In genomic region chr20:8447262-8448120, GRCh38 we compare ENCODE assay signal across 1 cellular context.
TF ChIP-seq lines count a peak whose summit lies in the region.

No MANE protein-coding gene starts in this region.

TF ChIP-seq in HepG2, 621 proteins besides CTCF, POLR2A, EP300 and RAD21 (continued from another document and continues in another):
- TF ChIP-seq PAXIP1 (CRISPR knock-in tag; conservative IDR thresholded peaks at IDR 0.05) (peak; percentile 73), CREB1 (IDR thresholded peaks at IDR 0.05) (no peak), CREB1 (CRISPR knock-in tag; IDR thresholded peaks at IDR 0.05) (no peak), REPIN1 (CRISPR knock-in tag; IDR thresholded peaks at IDR 0.05; ENCODE audit: borderline replicate concordance, low read depth) (no peak), REXO4 (CRISPR knock-in tag; IDR thresholded peaks at IDR 0.05; ENCODE audit: borderline replicate concordance) (no peak), SOX13 (IDR thresholded peaks at IDR 0.05) (0 out of 2 replicates have a peak, but pooled peaks have one; percentile 35), SOX13 (CRISPR knock-in tag; conservative IDR thresholded peaks at IDR 0.05 in 1 of 2, IDR thresholded peaks at IDR 0.05 in 1 of 2) (peak in 1 of 2 experiments; percentile 34; a peak in 1 of 4 replicates), ZNF572 (CRISPR knock-in tag; IDR thresholded peaks at IDR 0.05) (0 out of 2 replicates have a peak, but pooled peaks have one; percentile 41), TMF1 (CRISPR knock-in tag; IDR thresholded peaks at IDR 0.05; ENCODE audit: low read depth) (no peak), ZNF468 (CRISPR knock-in tag; IDR thresholded peaks at IDR 0.05) (0 out of 2 replicates have a peak, but pooled peaks have one; percentile 46), FOXA1 (IDR thresholded peaks at IDR 0.05) (no peak), FOXA1 (CRISPR knock-in tag; IDR thresholded peaks at IDR 0.05) (peak; percentile 79), ZBTB7B (CRISPR knock-in tag; IDR thresholded peaks at IDR 0.05) (peak; percentile 30; the same call in 1 of the 2 replicates), BRF2 (CRISPR knock-in tag; IDR thresholded peaks at IDR 0.05) (0 out of 2 replicates have a peak, but pooled peaks have one; percentile 33), ZNF609 (CRISPR knock-in tag; IDR thresholded peaks at IDR 0.05; ENCODE audit: borderline replicate concordance) (peak; percentile 82), ZNF615 (CRISPR knock-in tag; IDR thresholded peaks at IDR 0.05; ENCODE audit: borderline replicate concordance) (no peak), DBP (CRISPR knock-in tag; IDR thresholded peaks at IDR 0.05; ENCODE audit: not compliant biosample characterization) (no peak), ZMYM2 (CRISPR knock-in tag; IDR thresholded peaks at IDR 0.05) (peak; percentile 59; the same call in 1 of the 2 replicates), CENPBD1 (CRISPR knock-in tag; IDR thresholded peaks at IDR 0.05; ENCODE audit: borderline replicate concordance, low read depth) (no peak), KLF12 (CRISPR knock-in tag; IDR thresholded peaks at IDR 0.05; ENCODE audit: borderline replicate concordance) (no peak), ZNF724P (CRISPR knock-in tag; IDR thresholded peaks at IDR 0.05; ENCODE audit: borderline replicate concordance) (no peak), SOX5 (CRISPR knock-in tag; IDR thresholded peaks at IDR 0.05; ENCODE audit: borderline replicate concordance) (peak; percentile 46), ISX (CRISPR knock-in tag; conservative IDR thresholded peaks at IDR 0.05) (no peak), ZNF441 (CRISPR knock-in tag; IDR thresholded peaks at IDR 0.05; ENCODE audit: borderline replicate concordance) (peak; percentile 51; the same call in 1 of the 2 replicates), E2F1 (CRISPR knock-in tag; IDR thresholded peaks at IDR 0.05) (no peak), ZNF20 (CRISPR knock-in tag; IDR thresholded peaks at IDR 0.05) (no peak), PRMT3 (CRISPR knock-in tag; IDR thresholded peaks at IDR 0.05; ENCODE audit: borderline replicate concordance, low read depth) (no peak), ZNF720 (CRISPR knock-in tag; IDR thresholded peaks at IDR 0.05) (no peak), MEF2D (CRISPR knock-in tag; IDR thresholded peaks at IDR 0.05) (0 out of 2 replicates have a peak, but pooled peaks have one; percentile 46), XRCC5 (optimal IDR thresholded peaks at IDR 0.05; ENCODE audit: low read length) (no peak), ZMYM4 (CRISPR knock-in tag; IDR thresholded peaks at IDR 0.05) (peak; percentile 88), SALL1 (CRISPR knock-in tag; IDR thresholded peaks at IDR 0.05) (peak; percentile 87; the same call in 1 of the 2 replicates), MIXL1 (CRISPR knock-in tag; IDR thresholded peaks at IDR 0.05) (peak; percentile 91), SAFB2 (CRISPR knock-in tag; IDR thresholded peaks at IDR 0.05; ENCODE audit: borderline replicate concordance, low read depth) (no peak), ZNF709 (CRISPR knock-in tag; IDR thresholded peaks at IDR 0.05) (0 out of 2 replicates have a peak, but pooled peaks have one; percentile 68), ZNF597 (CRISPR knock-in tag; IDR thresholded peaks at IDR 0.05) (0 out of 2 replicates have a peak, but pooled peaks have one; percentile 55), ZNF574 (CRISPR knock-in tag; IDR thresholded peaks at IDR 0.05) (no peak), ZNF879 (CRISPR knock-in tag; IDR thresholded peaks at IDR 0.05) (no peak), MTA1 (CRISPR knock-in tag; IDR thresholded peaks at IDR 0.05; ENCODE audit: borderline replicate concordance) (no peak)
- TF ChIP-seq, protein P1, sequence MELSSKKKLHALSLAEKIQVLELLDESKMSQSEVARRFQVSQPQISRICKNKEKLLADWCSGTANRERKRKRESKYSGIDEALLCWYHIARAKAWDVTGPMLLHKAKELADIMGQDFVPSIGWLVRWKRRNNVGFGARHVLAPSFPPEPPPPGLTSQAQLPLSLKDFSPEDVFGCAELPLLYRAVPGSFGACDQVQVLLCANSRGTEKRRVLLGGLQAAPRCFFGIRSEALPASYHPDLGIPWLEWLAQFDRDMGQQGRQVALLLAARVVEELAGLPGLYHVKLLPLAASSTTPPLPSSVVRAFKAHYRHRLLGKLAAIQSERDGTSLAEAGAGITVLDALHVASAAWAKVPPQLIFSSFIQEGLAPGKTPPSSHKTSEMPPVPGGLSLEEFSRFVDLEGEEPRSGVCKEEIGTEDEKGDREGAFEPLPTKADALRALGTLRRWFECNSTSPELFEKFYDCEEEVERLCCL (CRISPR knock-in tag; IDR thresholded peaks at IDR 0.05; ENCODE audit: borderline replicate concordance), result no peak
- TF ChIP-seq, protein P2, sequence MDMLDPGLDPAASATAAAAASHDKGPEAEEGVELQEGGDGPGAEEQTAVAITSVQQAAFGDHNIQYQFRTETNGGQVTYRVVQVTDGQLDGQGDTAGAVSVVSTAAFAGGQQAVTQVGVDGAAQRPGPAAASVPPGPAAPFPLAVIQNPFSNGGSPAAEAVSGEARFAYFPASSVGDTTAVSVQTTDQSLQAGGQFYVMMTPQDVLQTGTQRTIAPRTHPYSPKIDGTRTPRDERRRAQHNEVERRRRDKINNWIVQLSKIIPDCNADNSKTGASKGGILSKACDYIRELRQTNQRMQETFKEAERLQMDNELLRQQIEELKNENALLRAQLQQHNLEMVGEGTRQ (IDR thresholded peaks at IDR 0.05; ENCODE audit: low read depth, low read length), result no peak
- TF ChIP-seq, protein P2 (CRISPR knock-in tag; IDR thresholded peaks at IDR 0.05; ENCODE audit: borderline replicate concordance), result no peak
- TF ChIP-seq, protein P3, sequence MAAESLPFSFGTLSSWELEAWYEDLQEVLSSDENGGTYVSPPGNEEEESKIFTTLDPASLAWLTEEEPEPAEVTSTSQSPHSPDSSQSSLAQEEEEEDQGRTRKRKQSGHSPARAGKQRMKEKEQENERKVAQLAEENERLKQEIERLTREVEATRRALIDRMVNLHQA (CRISPR knock-in tag; IDR thresholded peaks at IDR 0.05), result no peak
